In genomic region chr19:19191920-19192882, GRCh38 we compare ENCODE assay signal across 8 cellular contexts. TPM values are rescaled to one million over a fixed set of nuclear protein-coding genes. Genes with fewer than 3 reads are reported as not detected.
DNase-seq lines count a peak whose midpoint lies in the region; ATAC-seq, FAIRE-seq and TF ChIP-seq lines count a peak whose summit lies in the region.

Gene BORCS8 (minus strand): TSS chr19:19192152. CDS start chr19:19192117, 35 bp downstream.
Gene RFXANK (plus strand): TSS chr19:19192258. CDS start chr19:19193947, 1,689 bp downstream.

- DNase-seq in AG04450 (ENCODE audit: low read depth, low spot score) (peak; percentile 98), NCI-H226 (peak; percentile 95), WTC11 (ENCODE audit: low spot score) (peak; percentile 100), cardiac fibroblast (ENCODE audit: low read depth in 2 of 2) (peak; percentile 99), iPS-NIHi11 (ENCODE audit: low spot score) (peak; percentile 94), small intestine (peak; percentile 100)

- peaks cover 4% of the 10 kb centered on the region; the same call in 1 of the 2 replicates for H3K36me3 Mint-ChIP-seq in WTC11

- H3K27ac Mint-ChIP-seq in WTC11 = peak within 1 kb of the TSS; percentile 97

- no peaks in the 10 kb centered on the region for H3K27me3 Mint-ChIP-seq in WTC11 (ENCODE audit: low read depth)

- POLR2A ChIA-PET in AG04450 (lab: Yijun Ruan, JAX) = interaction anchor here (0.5 to 1.9 kb wide), 7 partner anchors 11 to 1773 kb away, joined by 3 to 22 read pairs (median 5); partner anchors contain the start of genes MVB12A and NR2C2AP
- POLR2A ChIA-PET in WTC11 (lab: Charles Lee) = interaction anchor here (0.6 to 1.5 kb wide), 4 partner anchors 11 to 132 kb away, joined by 3 to 9 read pairs (median 6); partner anchors contain the start of gene NR2C2AP

- H3K27ac ChIP-seq in AG04450 (ENCODE audit: low read depth, low read length) = peak within 1 kb of the TSS; percentile 98
- peak within 1 kb of the TSS; percentile 99 to 100 for H3K27ac ChIP-seq in small intestine (ENCODE audit: low read depth in 1 of 2, low read length in 1 of 2)

- H3K27me3 ChIP-seq in AG04450 (ENCODE audit: control insufficient read depth, insufficient read depth, low read length) = no peaks in the 10 kb centered on the region
- H3K27me3 ChIP-seq in small intestine (ENCODE audit: control insufficient read depth in 2 of 2, insufficient read depth in 2 of 2, low read length in 2 of 2) = no peaks in the 10 kb centered on the region

- H3K4me3 ChIP-seq in AG04450 (ENCODE audit: low read depth, low read length) (peak within 1 kb of the TSS; percentile 98), cardiac fibroblast (replicated peaks in 1 of 2; ENCODE audit: low read depth in 2 of 2, low read length in 2 of 2) (peak within 1 kb of the TSS; percentile 83 to 98), small intestine (ENCODE audit: low read depth in 1 of 2, low read length in 2 of 2) (peak within 1 kb of the TSS; percentile 89 to 94)

- H3K4me1 Mint-ChIP-seq in WTC11 = peaks cover 15% of the 10 kb centered on the region; the same call in 1 of the 2 replicates

- H3K4me3 Mint-ChIP-seq in WTC11 = peak within 1 kb of the TSS; percentile 96

- H3K4me1 ChIP-seq in small intestine (ENCODE audit: control insufficient read depth in 2 of 2, insufficient read depth in 1 of 2, low read depth in 1 of 2, low read length in 1 of 2) = peaks cover 3 to 4% of the 10 kb centered on the region in 2 donors

- ATAC-seq in GM18909 (IDR thresholded peaks at IDR 0.05; ENCODE audit: poor library complexity, unreplicated experiment) (peak; percentile 89), HG03175 (IDR thresholded peaks at IDR 0.05; ENCODE audit: unreplicated experiment) (peak; percentile 80), WTC11 (peak; percentile 93)

- TF ChIP-seq CTCF in AG04450 (IDR thresholded peaks at IDR 0.05; ENCODE audit: low read depth, low read length) (no peak), WTC11 (IDR thresholded peaks at IDR 0.05) (no peak), cardiac fibroblast (IDR thresholded peaks at IDR 0.05; ENCODE audit: low read depth, low read length) (no peak)

- no peaks in the 10 kb centered on the region; the same call in 1 of the 2 replicates for H3K9me3 ChIP-seq in AG04450 (ENCODE audit: control insufficient read depth, insufficient read depth, low read length)
- no peaks in the 10 kb centered on the region for H3K9me3 ChIP-seq in small intestine (ENCODE audit: control insufficient read depth, low read depth)

- CTCF ChIA-PET in AG04450 (lab: Charles Lee) = interaction anchor here (0.7 to 2.9 kb wide), 3 partner anchors 18 to 68 kb away, joined by 4 to 15 read pairs (median 6); no protein-coding TSS in a partner anchor
- CTCF ChIA-PET in WTC11 (lab: Charles Lee) = interaction anchor here (0.5 to 2.5 kb wide), 15 partner anchors 11 to 362 kb away, joined by 3 to 12 read pairs (median 3); partner anchors contain the start of genes DDX49, NCAN and NR2C2AP

- WGBS in small intestine, 3 donors = 0 to 1% (median 0%) methylated on average over 46 to 66 of the region's 66 CpGs

- FAIRE-seq in small intestine (lab: Jason Lieb, UNC) = no peak

- H3K9me3 Mint-ChIP-seq in WTC11 = no peaks in the 10 kb centered on the region

- H3K36me3 ChIP-seq in small intestine (ENCODE audit: control insufficient read depth in 2 of 2, insufficient read depth in 2 of 2, low read length in 2 of 2) = no peaks in the 10 kb centered on the region

TF ChIP-seq in WTC11, 78 proteins besides CTCF, POLR2A, EP300 and RAD21 (continues in another document):
- TF ChIP-seq MAX (CRISPR knock-in tag; IDR thresholded peaks at IDR 0.05) (peak; percentile 77), E2F5 (CRISPR knock-in tag; IDR thresholded peaks at IDR 0.05) (peak; percentile 77), GABPB1 (CRISPR knock-in tag; IDR thresholded peaks at IDR 0.05) (peak; percentile 91), FOXJ3 (CRISPR knock-in tag; IDR thresholded peaks at IDR 0.05; ENCODE audit: borderline replicate concordance) (no peak), KAT7 (CRISPR knock-in tag; IDR thresholded peaks at IDR 0.05; ENCODE audit: borderline replicate concordance) (no peak), PREB (CRISPR knock-in tag; IDR thresholded peaks at IDR 0.05; ENCODE audit: borderline replicate concordance) (no peak), AFF4 (CRISPR knock-in tag; IDR thresholded peaks at IDR 0.05; ENCODE audit: borderline replicate concordance) (no peak), ELF4 (CRISPR knock-in tag; IDR thresholded peaks at IDR 0.05; ENCODE audit: low read depth) (no peak), PRDM15 (CRISPR knock-in tag; IDR thresholded peaks at IDR 0.05) (no peak), ZNF138 (CRISPR knock-in tag; conservative IDR thresholded peaks at IDR 0.05) (no peak)

RNA-seq across cellular contexts. Expression of gene BORCS8, which starts in this region (rescaled TPM):
- polyA plus RNA-seq in AG04450 (2011; rRNA removed) = 16.6 and 18.5 TPM in 2 replicates
- 11.6 and 14.5 TPM in 2 replicates for polyA minus RNA-seq in AG04450 (2011; rRNA and poly(A)+ RNA removed)
- 18.4 to 24.2 TPM (median 20.9 TPM) in 3 replicates for total RNA-seq in WTC11 (2021)
- 10 to 100 TPM; 15.1 to 24.7 (median 21.5) TPM for polyA plus RNA-seq in small intestine

RNA-seq across cellular contexts. Expression of gene RFXANK, which starts in this region (rescaled TPM):
- polyA plus RNA-seq in AG04450 (2011; rRNA removed) (53.3 and 79.9 TPM in 2 replicates), small intestine (100 to 1,000 TPM in 2 of 3 donors, 10 to 100 TPM in 1; 89.4 to 149 (median 119) TPM)
- polyA minus RNA-seq in AG04450 (2011; rRNA and poly(A)+ RNA removed) = 64.5 and 101 TPM in 2 replicates
- total RNA-seq in WTC11 (2021) = 78.1 to 87.1 TPM (median 78.7 TPM) in 3 replicates

Comparison
In these comparisons a context has a peak if more than half of its experiments do, and no peak if none do; other contexts are left out.
1. Peak in every context shown above with its lines: DNase-seq, ATAC-seq, H3K4me3 ChIP-seq and H3K27ac ChIP-seq.